22 cellular contexts compared by ENCODE assay signal in the genomic region with DNA sequence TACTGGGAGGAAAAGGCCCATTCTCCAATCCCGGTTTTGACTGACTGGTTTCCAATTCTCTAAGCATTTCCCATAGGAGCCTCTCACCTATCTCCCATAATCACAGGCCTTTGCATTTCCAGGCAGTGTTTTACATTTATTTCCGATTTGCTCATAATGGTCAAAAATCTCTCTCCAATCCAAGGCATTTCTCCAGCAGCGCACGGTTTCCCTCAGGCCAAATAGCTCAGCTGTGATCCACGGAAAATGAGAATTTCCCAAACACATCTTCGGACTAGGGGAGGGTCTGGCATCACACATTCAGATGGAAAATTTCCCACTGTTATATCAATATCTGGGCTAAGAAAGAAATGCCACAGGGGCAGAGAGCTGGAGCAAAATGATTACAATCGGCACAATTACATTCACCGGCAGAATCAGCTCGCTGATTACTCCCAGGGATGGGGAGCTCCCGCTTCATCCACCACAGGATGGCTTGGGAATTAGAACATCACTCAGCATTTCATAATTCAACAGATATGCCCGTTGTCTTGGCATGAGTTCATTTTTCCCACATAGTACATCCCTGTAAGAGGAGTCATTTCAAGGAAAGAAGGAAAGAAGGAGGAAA. TPM values are rescaled to one million over a fixed set of nuclear protein-coding genes. Genes with fewer than 3 reads are reported as not detected.
"Had no signal": no experiment of that assay in that cellular context is flagged by ENCODE, and none has a peak within 500 bp of the region (broad histone marks: within the 10 kb centered on the region; RNA-seq: fewer than 3 reads in every experiment).

No MANE protein-coding gene starts in this region.

- H3K27me3 ChIP-seq: ascending aorta, suprapubic skin, tibial nerve had no signal

- H3K4me1 Mint-ChIP-seq: activated T-helper 17 cell treated with anti-CD3 and anti-CD28 coated beads, Interleukin-2, amount 50 U/mL, for 72 hours; central memory CD8-positive, alpha-beta T cell had no signal

- H3K9me3 ChIP-seq: ascending aorta, left ventricle myocardium inferior, suprapubic skin, tibial nerve had no signal

- DNase-seq: activated CD4-positive, alpha-beta T cell treated with anti-CD3 and anti-CD28 coated beads for 1 hour; activated CD4-positive, alpha-beta T cell treated with anti-CD3 and anti-CD28 coated beads, Interleukin-2, amount 50 U/mL, for 1 hour; activated CD8-positive, alpha-beta T cell treated with anti-CD3 and anti-CD28 coated beads, Interleukin-2, amount 10 ng/mL, durations not matched to agents 7 days and 5 days; effector memory CD4-positive, alpha-beta T cell; hypothalamus; left ventricle myocardium inferior; nephron progenitor cell; stimulated activated CD4-positive, alpha-beta T cell treated with anti-CD3 and anti-CD28 coated beads, Interleukin-4, amount 100 ng/mL, for 4 hours; stimulated activated naive CD8-positive, alpha-beta T cell treated with anti-CD3 and anti-CD28 coated beads, Interleukin-15, amount 100 ng/mL, for 72 hours; T-helper 1 cell had no signal

- ATAC-seq: activated CD8-positive, alpha-beta T cell treated with anti-CD3 and anti-CD28 coated beads, Interleukin-2, amount 10 ng/mL, durations not matched to agents 7 days and 5 days; activated naive CD4-positive, alpha-beta T cell treated with anti-CD3 and anti-CD28 coated beads, Interleukin-2, amount 50 U/mL, for 72 hours; activated T-helper 17 cell treated with anti-CD3 and anti-CD28 coated beads, Interleukin-2, amount 50 U/mL, for 72 hours; esophagus mucosa; stimulated activated naive CD8-positive, alpha-beta T cell treated with anti-CD3 and anti-CD28 coated beads, Interleukin-15, amount 100 ng/mL, for 72 hours had no signal

- H3K9me3 Mint-ChIP-seq: activated naive CD4-positive, alpha-beta T cell treated with anti-CD3 and anti-CD28 coated beads, Interleukin-2, amount 50 U/mL, for 72 hours; activated T-helper 17 cell treated with anti-CD3 and anti-CD28 coated beads, Interleukin-2, amount 50 U/mL, for 72 hours; central memory CD8-positive, alpha-beta T cell; mesothelial cell of epicardium; nephron progenitor cell; stimulated activated naive CD8-positive, alpha-beta T cell treated with anti-CD3 and anti-CD28 coated beads, Interleukin-15, amount 100 ng/mL, for 72 hours had no signal

- H3K36me3 Mint-ChIP-seq: activated naive CD4-positive, alpha-beta T cell treated with anti-CD3 and anti-CD28 coated beads, Interleukin-2, amount 50 U/mL, for 72 hours; mesothelial cell of epicardium had no signal

- H3K4me3 ChIP-seq: ascending aorta, left ventricle myocardium inferior, suprapubic skin, tibial nerve had no signal

- H3K4me3 Mint-ChIP-seq: activated CD8-positive, alpha-beta T cell treated with anti-CD3 and anti-CD28 coated beads, Interleukin-2, amount 10 ng/mL, durations not matched to agents 7 days and 5 days; activated T-helper 17 cell treated with anti-CD3 and anti-CD28 coated beads, Interleukin-2, amount 50 U/mL, for 72 hours; central memory CD8-positive, alpha-beta T cell; mesothelial cell of epicardium; nephron progenitor cell; stimulated activated naive CD8-positive, alpha-beta T cell treated with anti-CD3 and anti-CD28 coated beads, Interleukin-15, amount 100 ng/mL, for 72 hours had no signal

- H3K36me3 ChIP-seq: ascending aorta, left ventricle myocardium inferior, suprapubic skin, tibial nerve had no signal

- H3K27ac Mint-ChIP-seq: activated CD8-positive, alpha-beta T cell treated with anti-CD3 and anti-CD28 coated beads, Interleukin-2, amount 10 ng/mL, durations not matched to agents 7 days and 5 days; activated naive CD4-positive, alpha-beta T cell treated with anti-CD3 and anti-CD28 coated beads, Interleukin-2, amount 50 U/mL, for 72 hours; activated T-helper 17 cell treated with anti-CD3 and anti-CD28 coated beads, Interleukin-2, amount 50 U/mL, for 72 hours; mesothelial cell of epicardium; nephron progenitor cell; progenitor cell of endocrine pancreas; stimulated activated naive CD8-positive, alpha-beta T cell treated with anti-CD3 and anti-CD28 coated beads, Interleukin-15, amount 100 ng/mL, for 72 hours had no signal

- H3K27ac ChIP-seq: ascending aorta, left ventricle myocardium inferior, suprapubic skin, tibial nerve had no signal

- H3K4me1 ChIP-seq: ascending aorta, left ventricle myocardium inferior, suprapubic skin, tibial nerve had no signal

RNA-seq across cellular contexts. Expression of gene PIPOX, which starts 6.7 kb away (rescaled TPM):
- total RNA-seq: ascending aorta had no signal

RNA-seq across cellular contexts. Expression of gene SEZ6, which starts 43.8 kb away (rescaled TPM):
- total RNA-seq: activated CD8-positive, alpha-beta T cell treated with anti-CD3 and anti-CD28 coated beads, Interleukin-2, amount 10 ng/mL, durations not matched to agents 7 days and 5 days; activated T-helper 17 cell treated with anti-CD3 and anti-CD28 coated beads, Interleukin-2, amount 50 U/mL, for 72 hours; ascending aorta; dermis microvascular lymphatic vessel endothelial cell; endothelial cell of umbilical vein; esophagus mucosa; left ventricle myocardium inferior; mesothelial cell of epicardium; omental fat pad; suprapubic skin; tibial nerve had no signal
- polyA plus RNA-seq: endothelial cell of umbilical vein had no signal
